Comparison of ENCODE assay signal across 8 cellular contexts in genomic region chr6:5214570-5215052, GRCh38. TPM values are rescaled to one million over a fixed set of nuclear protein-coding genes. Genes with fewer than 3 reads are reported as not detected.
A peak's percentile ranks its signal among the peaks of the same experiment; 100 is the strongest.
DNase-seq lines count a peak whose midpoint lies in the region; ATAC-seq and TF ChIP-seq lines count a peak whose summit lies in the region.

No MANE protein-coding gene starts in this region.

- WGBS in sigmoid colon, 2 donors = 81 to 90% methylated on average over 10 of the region's 10 CpGs

- intact Hi-C loops in sigmoid colon (cut with DNase I) = no loop called here

- TF ChIP-seq CTCF in WERI-Rb-1 (IDR thresholded peaks at IDR 0.05; ENCODE audit: low read depth, low read length) (peak; percentile 99), sigmoid colon (IDR thresholded peaks at IDR 0.05) (peak in 3 of 4 experiments; percentile 27 to 78 (median 48))

- ATAC-seq in HG03432 (IDR thresholded peaks at IDR 0.05; ENCODE audit: unreplicated experiment) (no peak), HG03460 (IDR thresholded peaks at IDR 0.05; ENCODE audit: unreplicated experiment) (no peak), HG02588 (IDR thresholded peaks at IDR 0.05; ENCODE audit: unreplicated experiment) (no peak)

- H3K4me1 ChIP-seq in HAP-1 (peaks cover 44% of the 10 kb centered on the region), sigmoid colon (peaks cover 0 to 23% (median 17%) of the 10 kb centered on the region in 4 donors)

- H3K9me3 ChIP-seq in HAP-1 (no peaks in the 10 kb centered on the region), WERI-Rb-1 (ENCODE audit: severe bottlenecking) (no peaks in the 10 kb centered on the region), sigmoid colon (no peaks in the 10 kb centered on the region)

- H3K27me3 ChIP-seq in HAP-1 (ENCODE audit: low read depth) = no peaks in the 10 kb centered on the region
- H3K27me3 ChIP-seq in WERI-Rb-1 (ENCODE audit: insufficient read depth, low read depth, severe bottlenecking) = no peaks in the 10 kb centered on the region
- H3K27me3 ChIP-seq in sigmoid colon = no peaks in the 10 kb centered on the region

- TF ChIP-seq POLR2A in sigmoid colon (IDR thresholded peaks at IDR 0.05) = no peak

- in situ Hi-C loops in HAP-1 (cut with MboI; ENCODE audit: low sequenced_read_pairs) = loop anchor here (10.0 kb wide), 1 partner anchor 180 kb away; no protein-coding TSS in a partner anchor

- H3K36me3 ChIP-seq in HAP-1 (replicated peaks) (peaks cover 22% of the 10 kb centered on the region), WERI-Rb-1 (peaks cover 23% of the 10 kb centered on the region), sigmoid colon (no peaks in the 10 kb centered on the region)

- peak; percentile 75 for DNase-seq in Ammon's horn (ENCODE audit: low spot score)
- DNase-seq in HAP-1 (ENCODE audit: low spot score in 2 of 2) = peak; percentile 53 to 78
- peak; percentile 91 for DNase-seq in WERI-Rb-1
- DNase-seq in germinal center (ENCODE audit: low spot score) = peak; percentile 14
- DNase-seq in sigmoid colon = no peak

- TF ChIP-seq EP300 in sigmoid colon (IDR thresholded peaks at IDR 0.05) = no peak

- H3K27ac ChIP-seq in WERI-Rb-1 = peak overlapping the region; percentile 49
- peak overlapping the region in 3 of 4 donors; percentile 15 to 66 (median 26) for H3K27ac ChIP-seq in sigmoid colon

- H3K4me3 ChIP-seq in HAP-1 (no peak overlapping the region), WERI-Rb-1 (ENCODE audit: low read depth, low read length) (no peak overlapping the region), sigmoid colon (no peak overlapping the region)

RNA-seq across cellular contexts. Expression of gene LYRM4, which starts 46.1 kb away (rescaled TPM):
- 10 to 100 TPM; 18.3 to 29.3 (median 25.5) TPM for total RNA-seq in sigmoid colon
- polyA plus RNA-seq in sigmoid colon = 10 to 100 TPM; 11.3 to 22.2 (median 19.5) TPM

RNA-seq across cellular contexts. Expression of gene FARS2, which starts 46.7 kb away (rescaled TPM):
- total RNA-seq in sigmoid colon = 10 to 100 TPM; 11.7 to 21.0 (median 14.8) TPM
- 10 to 100 TPM in 1 of 3 donors, 1 to 10 TPM in 2; 8.1 to 14.4 (median 9.0) TPM for polyA plus RNA-seq in sigmoid colon
